Comparison of ENCODE assay signal across 11 cellular contexts in genomic region chr5:14364096-14364495, GRCh38.
DNase-seq lines count a peak whose midpoint lies in the region; ATAC-seq and TF ChIP-seq lines count a peak whose summit lies in the region.
"Had no signal": no experiment of that assay in that cellular context is flagged by ENCODE, and none has a peak within 500 bp of the region (broad histone marks: within the 10 kb centered on the region; RNA-seq: fewer than 3 reads in every experiment).

No MANE protein-coding gene starts in this region.

- no peak overlapping the region for H3K4me3 ChIP-seq in choroid plexus epithelial cell (ENCODE audit: low read depth, low read length)

- no peaks in the 10 kb centered on the region for H3K27me3 Mint-ChIP-seq in progenitor cell of endocrine pancreas

- DNase-seq in AML-193 (lab: John Stamatoyannopoulos, UW) (peak; percentile 24 to 25), GM10266 (ENCODE audit: extremely low spot score) (no peak), NCI-H748 treated with DMSO at 0.1 percent for 48 hours (lab: John Stamatoyannopoulos, UW) (peak; percentile 55), choroid plexus epithelial cell (ENCODE audit: low read depth) (peak; percentile 36), progenitor cell of endocrine pancreas (ENCODE audit: low spot score, unreplicated experiment) (no peak), NCI-H526 (lab: John Stamatoyannopoulos, UW) (no peak), medulla oblongata (ENCODE audit: extremely low spot score) (no peak)
- DNase-seq: activated effector memory CD4-positive, alpha-beta T cell treated with Interleukin-2 at 50 U/mL for 16 hours; left cardiac atrium had no signal

- no peak overlapping the region for H3K27ac Mint-ChIP-seq in progenitor cell of endocrine pancreas

- no peaks in the 10 kb centered on the region for H3K9me3 Mint-ChIP-seq in progenitor cell of endocrine pancreas (ENCODE audit: low read depth)

- ATAC-seq in HG03442 (IDR thresholded peaks at IDR 0.05; ENCODE audit: unreplicated experiment) = no peak
- ATAC-seq: activated CD4-positive, CD25-positive, alpha-beta regulatory T cell treated with anti-CD3 and anti-CD28 coated beads, Interleukin-2, amount 50 U/mL, for 24 hours had no signal

- H3K4me3 Mint-ChIP-seq in progenitor cell of endocrine pancreas (ENCODE audit: low read depth) = no peak overlapping the region

- H3K36me3 Mint-ChIP-seq in progenitor cell of endocrine pancreas (ENCODE audit: insufficient read depth) = peaks cover 29% of the 10 kb centered on the region

- no peaks in the 10 kb centered on the region for H3K4me1 Mint-ChIP-seq in progenitor cell of endocrine pancreas (ENCODE audit: low read depth)

- TF ChIP-seq CTCF in GM10266 (IDR thresholded peaks at IDR 0.05; ENCODE audit: control insufficient read depth, insufficient read depth, low read depth, missing control alignments) (peak; percentile 14), choroid plexus epithelial cell (conservative IDR thresholded peaks at IDR 0.05; ENCODE audit: low read depth, low read length) (no peak), progenitor cell of endocrine pancreas (IDR thresholded peaks at IDR 0.05; ENCODE audit: unreplicated experiment) (no peak)

Comparison
In these comparisons a context has a peak if more than half of its experiments do, and no peak if none do; other contexts are left out.
1. DNase-seq: peak in AML-193 (2 of 2), NCI-H748 treated with DMSO at 0.1 percent for 48 hours (single experiment) and choroid plexus epithelial cell (single experiment); none in GM10266 (single experiment), progenitor cell of endocrine pancreas (single experiment), NCI-H526 (0 of 2) and medulla oblongata (single experiment).